ENCODE assay signal across 25 cellular contexts in genomic region chr17:20779521-20779920, GRCh38.
"Had no signal": no experiment of that assay in that cellular context is flagged by ENCODE, and none has a peak within 500 bp of the region (broad histone marks: within the 10 kb centered on the region; RNA-seq: fewer than 3 reads in every experiment).

No MANE protein-coding gene starts in this region.

- H3K4me3 ChIP-seq: hepatocyte, left ventricle myocardium inferior, lung, pancreas, psoas muscle, right atrium auricular region, right lobe of liver, smooth muscle cell, stomach, testis, thyroid gland, transverse colon, upper lobe of left lung, vagina had no signal

- H3K27ac ChIP-seq: hepatocyte, left ventricle myocardium inferior, pancreas, psoas muscle, right atrium auricular region, right lobe of liver, stomach, testis, thyroid gland, transverse colon, upper lobe of left lung, vagina had no signal

- H3K27me3 ChIP-seq: hepatocyte, pancreas, right atrium auricular region, right lobe of liver, testis, thyroid gland, upper lobe of left lung, vagina had no signal

- H3K36me3 Mint-ChIP-seq: mesothelial cell of epicardium, naive B cell, natural killer cell had no signal

- H3K36me3 ChIP-seq: left ventricle myocardium inferior, pancreas, right atrium auricular region, right lobe of liver, stomach, thyroid gland, transverse colon, upper lobe of left lung, vagina had no signal

- H3K9me3 Mint-ChIP-seq: natural killer cell had no signal

- H3K79me2 ChIP-seq: hepatocyte had no signal

- H3K27ac Mint-ChIP-seq: mesothelial cell of epicardium; nephron progenitor cell; stimulated activated naive B cell treated with anti-CD40 and anti-IgM and Interleukin-4, amounts not matched to agents 10 μg/mL and 1 μg/mL and 100 μg/mL, for 72 hours had no signal

- H3K4me2 ChIP-seq: hepatocyte, smooth muscle cell had no signal

- H3K4me1 ChIP-seq: left ventricle myocardium inferior, pancreas, psoas muscle, right atrium auricular region, right lobe of liver, stomach, testis, transverse colon, upper lobe of left lung, vagina had no signal

- DNase-seq: islet precursor cell; left ventricle myocardium inferior; mesendoderm; naive B cell; natural killer cell; nephron progenitor cell; pancreas; posterior cingulate gyrus; psoas muscle; right lobe of liver; stimulated activated CD4-positive, alpha-beta T cell treated with anti-CD3 and anti-CD28 coated beads, Interleukin-1b, Interleukin-23, amount 100 ng/mL, for 48 hours; stimulated activated CD4-positive, alpha-beta T cell treated with anti-CD3 and anti-CD28 coated beads, Interleukin-4, amount 100 ng/mL, for 1 hour; stimulated activated naive B cell treated with anti-CD40 and anti-IgM and Interleukin-4, amounts not matched to agents 10 μg/mL and 1 μg/mL and 100 μg/mL, for 72 hours; stimulated activated naive CD8-positive, alpha-beta T cell treated with anti-CD3 and anti-CD28 coated beads, Interleukin-15, Interleukin-2, amounts not matched to agents 100 U/mL and 50 U/mL, for 24 hours; stomach; testis; transverse colon; upper lobe of left lung had no signal

- ATAC-seq: natural killer cell; pancreas; psoas muscle; right lobe of liver; stimulated activated naive B cell treated with anti-CD40 and anti-IgM and Interleukin-4, amounts not matched to agents 10 μg/mL and 1 μg/mL and 100 μg/mL, for 72 hours; stimulated activated naive CD8-positive, alpha-beta T cell treated with anti-CD3 and anti-CD28 coated beads, Interleukin-15, Interleukin-2, amounts not matched to agents 100 U/mL and 50 U/mL, for 24 hours had no signal

- H3K4me3 Mint-ChIP-seq: mesothelial cell of epicardium; natural killer cell; nephron progenitor cell; stimulated activated naive B cell treated with anti-CD40 and anti-IgM and Interleukin-4, amounts not matched to agents 10 μg/mL and 1 μg/mL and 100 μg/mL, for 72 hours had no signal

- H3K9me3 ChIP-seq: left ventricle myocardium inferior, pancreas, psoas muscle, right atrium auricular region, right lobe of liver, testis, thyroid gland, transverse colon, upper lobe of left lung, vagina had no signal

- H2AFZ ChIP-seq: hepatocyte had no signal
